ENCODE assay signal across 1 cellular context in the genomic region with DNA sequence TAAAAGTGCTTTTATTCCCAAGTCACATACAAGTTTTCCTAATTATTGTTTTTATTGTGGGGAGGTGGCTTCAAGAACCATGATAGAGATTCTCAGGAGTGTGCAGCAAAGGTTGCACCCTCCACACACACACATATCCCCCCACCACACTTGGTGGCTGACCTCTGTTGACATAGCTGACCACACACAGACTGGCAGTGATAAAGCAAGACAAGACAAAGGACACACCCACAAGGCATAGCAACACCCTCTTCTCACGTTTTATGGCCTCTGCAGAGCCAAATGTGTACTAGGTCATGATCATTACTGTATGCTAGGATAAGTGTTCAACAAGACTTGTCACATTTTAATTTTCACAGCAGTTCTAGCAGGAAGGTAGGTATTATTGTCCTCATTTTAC.
TF ChIP-seq lines count a peak whose summit lies in the region.

No MANE protein-coding gene starts in this region.

TF ChIP-seq in K562, 482 proteins besides CTCF, POLR2A, EP300 and RAD21 (continued from another document):
- TF ChIP-seq POLR3A (IDR thresholded peaks at IDR 0.05; ENCODE audit: borderline replicate concordance, extremely low read depth, insufficient read depth, insufficient read length): no peak
- no peak for TF ChIP-seq ZNF431 (CRISPR knock-in tag; IDR thresholded peaks at IDR 0.05)
- TF ChIP-seq, protein P1, sequence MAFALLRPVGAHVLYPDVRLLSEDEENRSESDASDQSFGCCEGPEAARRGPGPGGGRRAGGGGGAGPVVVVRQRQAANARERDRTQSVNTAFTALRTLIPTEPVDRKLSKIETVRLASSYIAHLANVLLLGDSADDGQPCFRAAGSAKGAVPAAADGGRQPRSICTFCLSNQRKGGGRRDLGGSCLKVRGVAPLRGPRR (CRISPR knock-in tag; IDR thresholded peaks at IDR 0.05): no peak
- TF ChIP-seq PHF8 (IDR thresholded peaks at IDR 0.05; ENCODE audit: borderline replicate concordance, low read length): no peak
- no peak for TF ChIP-seq PRMT5 (CRISPR knock-in tag; IDR thresholded peaks at IDR 0.05)
- peak; percentile 78; the same call in 1 of the 2 replicates for TF ChIP-seq ESRRA (IDR thresholded peaks at IDR 0.05; ENCODE audit: borderline replicate concordance, low read depth)
- TF ChIP-seq KDM5B (IDR thresholded peaks at IDR 0.05; ENCODE audit: insufficient replicate concordance, low read depth, low read length): no peak
- TF ChIP-seq RBM22 (IDR thresholded peaks at IDR 0.05; ENCODE audit: low read depth, low read length, poor library complexity, severe bottlenecking): no peak
- TF ChIP-seq, protein P2, sequence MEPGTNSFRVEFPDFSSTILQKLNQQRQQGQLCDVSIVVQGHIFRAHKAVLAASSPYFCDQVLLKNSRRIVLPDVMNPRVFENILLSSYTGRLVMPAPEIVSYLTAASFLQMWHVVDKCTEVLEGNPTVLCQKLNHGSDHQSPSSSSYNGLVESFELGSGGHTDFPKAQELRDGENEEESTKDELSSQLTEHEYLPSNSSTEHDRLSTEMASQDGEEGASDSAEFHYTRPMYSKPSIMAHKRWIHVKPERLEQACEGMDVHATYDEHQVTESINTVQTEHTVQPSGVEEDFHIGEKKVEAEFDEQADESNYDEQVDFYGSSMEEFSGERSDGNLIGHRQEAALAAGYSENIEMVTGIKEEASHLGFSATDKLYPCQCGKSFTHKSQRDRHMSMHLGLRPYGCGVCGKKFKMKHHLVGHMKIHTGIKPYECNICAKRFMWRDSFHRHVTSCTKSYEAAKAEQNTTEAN (CRISPR knock-in tag; IDR thresholded peaks at IDR 0.05): no peak
- TF ChIP-seq ZNF224 (CRISPR knock-in tag; IDR thresholded peaks at IDR 0.05): no peak
- TF ChIP-seq MEF2D (tag; conservative IDR thresholded peaks at IDR 0.05; ENCODE audit: low read depth): 0 out of 2 replicates have a peak, but pooled peaks have one; percentile 26
- TF ChIP-seq NCOR1 (IDR thresholded peaks at IDR 0.05): peak; percentile 74
- TF ChIP-seq, protein P3, sequence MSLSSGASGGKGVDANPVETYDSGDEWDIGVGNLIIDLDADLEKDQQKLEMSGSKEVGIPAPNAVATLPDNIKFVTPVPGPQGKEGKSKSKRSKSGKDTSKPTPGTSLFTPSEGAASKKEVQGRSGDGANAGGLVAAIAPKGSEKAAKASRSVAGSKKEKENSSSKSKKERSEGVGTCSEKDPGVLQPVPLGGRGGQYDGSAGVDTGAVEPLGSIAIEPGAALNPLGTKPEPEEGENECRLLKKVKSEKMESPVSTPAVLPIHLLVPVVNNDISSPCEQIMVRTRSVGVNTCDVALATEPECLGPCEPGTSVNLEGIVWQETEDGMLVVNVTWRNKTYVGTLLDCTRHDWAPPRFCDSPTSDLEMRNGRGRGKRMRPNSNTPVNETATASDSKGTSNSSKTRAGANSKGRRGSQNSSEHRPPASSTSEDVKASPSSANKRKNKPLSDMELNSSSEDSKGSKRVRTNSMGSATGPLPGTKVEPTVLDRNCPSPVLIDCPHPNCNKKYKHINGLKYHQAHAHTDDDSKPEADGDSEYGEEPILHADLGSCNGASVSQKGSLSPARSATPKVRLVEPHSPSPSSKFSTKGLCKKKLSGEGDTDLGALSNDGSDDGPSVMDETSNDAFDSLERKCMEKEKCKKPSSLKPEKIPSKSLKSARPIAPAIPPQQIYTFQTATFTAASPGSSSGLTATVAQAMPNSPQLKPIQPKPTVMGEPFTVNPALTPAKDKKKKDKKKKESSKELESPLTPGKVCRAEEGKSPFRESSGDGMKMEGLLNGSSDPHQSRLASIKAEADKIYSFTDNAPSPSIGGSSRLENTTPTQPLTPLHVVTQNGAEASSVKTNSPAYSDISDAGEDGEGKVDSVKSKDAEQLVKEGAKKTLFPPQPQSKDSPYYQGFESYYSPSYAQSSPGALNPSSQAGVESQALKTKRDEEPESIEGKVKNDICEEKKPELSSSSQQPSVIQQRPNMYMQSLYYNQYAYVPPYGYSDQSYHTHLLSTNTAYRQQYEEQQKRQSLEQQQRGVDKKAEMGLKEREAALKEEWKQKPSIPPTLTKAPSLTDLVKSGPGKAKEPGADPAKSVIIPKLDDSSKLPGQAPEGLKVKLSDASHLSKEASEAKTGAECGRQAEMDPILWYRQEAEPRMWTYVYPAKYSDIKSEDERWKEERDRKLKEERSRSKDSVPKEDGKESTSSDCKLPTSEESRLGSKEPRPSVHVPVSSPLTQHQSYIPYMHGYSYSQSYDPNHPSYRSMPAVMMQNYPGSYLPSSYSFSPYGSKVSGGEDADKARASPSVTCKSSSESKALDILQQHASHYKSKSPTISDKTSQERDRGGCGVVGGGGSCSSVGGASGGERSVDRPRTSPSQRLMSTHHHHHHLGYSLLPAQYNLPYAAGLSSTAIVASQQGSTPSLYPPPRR (CRISPR knock-in tag; IDR thresholded peaks at IDR 0.05; ENCODE audit: borderline replicate concordance): no peak
- 0 out of 2 replicates have a peak, but pooled peaks have one; percentile 13 for TF ChIP-seq HMBOX1 (IDR thresholded peaks at IDR 0.05)
- TF ChIP-seq ZNF24 (IDR thresholded peaks at IDR 0.05): no peak
- TF ChIP-seq HOXB6 (CRISPR knock-in tag; IDR thresholded peaks at IDR 0.05; ENCODE audit: borderline replicate concordance): no peak
